Comparison of ENCODE assay signal across 11 cellular contexts in genomic region chr9:135468866-135469521, GRCh38. TPM values are rescaled to one million over a fixed set of nuclear protein-coding genes. Genes with fewer than 3 reads are reported as not detected.
A peak's percentile ranks its signal among the peaks of the same experiment; 100 is the strongest.
DNase-seq lines count a peak whose midpoint lies in the region; TF ChIP-seq lines count a peak whose summit lies in the region.
"Had no signal": no experiment of that assay in that cellular context is flagged by ENCODE, and none has a peak within 500 bp of the region (broad histone marks: within the 10 kb centered on the region; RNA-seq: fewer than 3 reads in every experiment).

No MANE protein-coding gene starts in this region.

- no peak overlapping the region for H3K4me3 ChIP-seq in cardiac muscle cell
- H3K4me3 ChIP-seq in left ventricle myocardium inferior: no peak overlapping the region
- no peak overlapping the region for H3K4me3 ChIP-seq in uterus
- H3K4me3 ChIP-seq: BLaER1 had no signal

- no peak for TF ChIP-seq POLR2A in uterus (IDR thresholded peaks at IDR 0.05)

- peak overlapping the region; percentile 51 for H3K27ac ChIP-seq in cardiac muscle cell
- no peak overlapping the region for H3K27ac ChIP-seq in left ventricle myocardium inferior (replicated peaks)
- no peak overlapping the region for H3K27ac ChIP-seq in uterus
- H3K27ac ChIP-seq: BLaER1 had no signal

- peak overlapping the region; percentile 77 for H3K27ac Mint-ChIP-seq in type B pancreatic cell

- H3K9me3 ChIP-seq in cardiac muscle cell (ENCODE audit: low read depth): no peaks in the 10 kb centered on the region
- H3K9me3 ChIP-seq in left ventricle myocardium inferior (replicated peaks): no peaks in the 10 kb centered on the region
- no peaks in the 10 kb centered on the region for H3K9me3 ChIP-seq in uterus
- H3K9me3 ChIP-seq: BLaER1 had no signal

- DNase-seq in cardiac muscle cell (ENCODE audit: low read depth in 1 of 2, low spot score in 1 of 2): peak in 1 of 2 donors; percentile 29
- DNase-seq in left ventricle myocardium inferior: no peak
- DNase-seq in activated CD8-positive, alpha-beta memory T cell treated with anti-CD3 and anti-CD28 coated beads, Interleukin-2, amount 50 U/mL, for 48 hours: peak; percentile 62
- peak in 36 of 42 donors; percentile 14 to 76 (median 48) for DNase-seq in head of caudate nucleus
- no peak for DNase-seq in type B pancreatic cell (ENCODE audit: extremely low spot score, unreplicated experiment)
- DNase-seq in uterus: no peak
- DNase-seq in T1000 (lab: John Stamatoyannopoulos, UW): no peak
- DNase-seq in DMS53 (lab: John Stamatoyannopoulos, UW): no peak
- DNase-seq: left colon; NK-92 treated with Interleukin-12 subunit alpha and Interleukin-12 subunit beta, amount 100 ng/mL, for 24 hours had no signal

- H3K4me1 ChIP-seq in cardiac muscle cell (ENCODE audit: low read depth) (peaks cover 45% of the 10 kb centered on the region), left ventricle myocardium inferior (no peaks in the 10 kb centered on the region), uterus (no peaks in the 10 kb centered on the region)

- H3K36me3 ChIP-seq in cardiac muscle cell (no peaks in the 10 kb centered on the region), left ventricle myocardium inferior (no peaks in the 10 kb centered on the region), uterus (no peaks in the 10 kb centered on the region)
- H3K36me3 ChIP-seq: BLaER1 had no signal

- H3K9me3 Mint-ChIP-seq in type B pancreatic cell: no peaks in the 10 kb centered on the region

- no peaks in the 10 kb centered on the region for H3K36me3 Mint-ChIP-seq in type B pancreatic cell

- peaks cover 4% of the 10 kb centered on the region for H3K27me3 Mint-ChIP-seq in type B pancreatic cell

- peaks cover 18% of the 10 kb centered on the region for H3K4me1 Mint-ChIP-seq in type B pancreatic cell (ENCODE audit: unreplicated experiment)

- intact Hi-C loops in left ventricle myocardium inferior (cut with micrococcal nuclease): no loop called here
- intact Hi-C loops in head of caudate nucleus (cut with DNase I): no loop called here
- intact Hi-C loops in uterus (cut with DNase I; ENCODE audit: low total_unique reads): no loop called here

- H3K27me3 ChIP-seq in cardiac muscle cell: no peaks in the 10 kb centered on the region
- H3K27me3 ChIP-seq in left ventricle myocardium inferior (ENCODE audit: low read depth): peaks cover 55% of the 10 kb centered on the region
- no peaks in the 10 kb centered on the region for H3K27me3 ChIP-seq in uterus

- TF ChIP-seq CTCF in cardiac muscle cell (IDR thresholded peaks at IDR 0.05; ENCODE audit: low read depth, low read length): no peak
- TF ChIP-seq CTCF in left ventricle myocardium inferior (IDR thresholded peaks at IDR 0.05; ENCODE audit: borderline replicate concordance): no peak
- TF ChIP-seq CTCF in type B pancreatic cell (conservative IDR thresholded peaks at IDR 0.05): no peak
- no peak for TF ChIP-seq CTCF in uterus (IDR thresholded peaks at IDR 0.05)

- H3K4me3 Mint-ChIP-seq in type B pancreatic cell: peak overlapping the region; percentile 77

RNA-seq across cellular contexts. Expression of gene PPP1R26, which starts 10.6 kb away (rescaled TPM):
- total RNA-seq in cardiac muscle cell (43.1 and 62.2 TPM in 2 replicates), left ventricle myocardium inferior (20.9 TPM), type B pancreatic cell (ENCODE audit: low replicate concordance) (22.7 and 24.2 TPM in 2 replicates), uterus (10 to 100 TPM in 2 of 4 donors, 1 to 10 TPM in 2; 3.6 to 16.4 (median 10.6) TPM)
- polyA plus RNA-seq in cardiac muscle cell: 25.9 and 33.7 TPM in 2 replicates

RNA-seq across cellular contexts. Expression of gene MRPS2, which starts 31.5 kb away (rescaled TPM):
- 64.7 and 76.2 TPM in 2 replicates for total RNA-seq in cardiac muscle cell
- 79.9 and 103 TPM in 2 replicates for polyA plus RNA-seq in cardiac muscle cell
- 42.6 TPM for total RNA-seq in left ventricle myocardium inferior
- 50.0 and 55.2 TPM in 2 replicates for total RNA-seq in type B pancreatic cell (ENCODE audit: low replicate concordance)
- 10 to 100 TPM in 3 of 4 donors, 1 to 10 TPM in 1; 9.7 to 28.2 (median 20.1) TPM for total RNA-seq in uterus

RNA-seq across cellular contexts. Expression of gene LCN1, which starts 52.2 kb away (rescaled TPM):
- total RNA-seq in cardiac muscle cell: not detected in 2 replicates
- polyA plus RNA-seq in cardiac muscle cell: 0.37 and 1.2 TPM in 2 replicates
- total RNA-seq in left ventricle myocardium inferior: not detected
- not detected in 2 replicates for total RNA-seq in type B pancreatic cell (ENCODE audit: low replicate concordance)
- total RNA-seq in uterus: 1 to 10 TPM in 1 of 4 donors, not detected in 3; 2.2 TPM
- total RNA-seq: left colon had no signal

Comparison
In these comparisons a context has a peak if more than half of its experiments do, and no peak if none do; other contexts are left out.
1. DNase-seq: peak in activated CD8-positive, alpha-beta memory T cell treated with anti-CD3 and anti-CD28 coated beads, Interleukin-2, amount 50 U/mL, for 48 hours (single experiment) and head of caudate nucleus (36 of 42); none in left ventricle myocardium inferior (single experiment), type B pancreatic cell (single experiment), uterus (0 of 2), T1000 (single experiment) and DMS53 (single experiment).